8 cellular contexts compared by ENCODE assay signal in the genomic region with DNA sequence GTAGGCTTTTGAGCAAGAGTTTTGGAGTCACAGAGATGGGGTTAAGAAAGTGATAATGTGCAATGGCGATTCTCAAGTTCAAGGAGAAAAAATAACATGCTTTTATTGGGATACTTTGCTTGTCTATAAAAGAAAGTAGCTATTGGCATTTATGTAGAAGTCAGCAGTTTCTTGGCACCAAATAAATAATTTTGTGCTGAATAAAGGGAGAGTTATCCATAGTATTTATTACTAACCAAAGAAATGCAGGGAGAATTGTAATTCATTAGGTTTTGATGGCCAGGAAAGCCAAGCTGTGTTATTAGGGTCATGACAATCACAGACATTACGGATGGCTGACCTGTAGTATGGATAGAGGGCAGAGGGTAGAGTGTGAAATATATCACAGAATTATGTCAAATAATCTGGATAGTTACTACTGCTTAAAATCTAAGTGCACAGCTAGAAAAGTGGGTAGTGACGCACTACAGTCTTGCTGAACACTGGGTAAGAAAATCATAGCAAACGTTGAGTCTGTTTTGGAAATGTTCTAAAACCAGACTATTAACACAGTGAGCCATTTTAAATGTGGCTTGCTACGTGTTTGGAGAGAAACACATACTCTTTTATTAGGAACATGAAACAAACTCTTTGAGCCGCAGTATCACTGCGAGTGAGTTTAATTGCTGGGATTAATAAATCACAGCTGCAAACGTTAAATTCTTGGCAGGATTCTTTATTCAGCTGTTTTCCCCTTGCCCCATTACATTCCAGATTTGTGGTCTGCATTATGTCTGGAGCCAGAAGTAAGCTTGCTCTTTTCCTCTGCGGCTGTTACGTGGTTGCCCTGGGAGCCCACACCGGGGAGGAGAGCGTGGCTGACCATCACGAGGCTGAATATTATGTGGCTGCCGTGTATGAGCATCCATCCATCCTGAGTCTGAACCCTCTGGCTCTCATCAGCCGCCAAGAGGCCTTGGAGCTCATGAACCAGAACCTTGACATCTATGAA. TPM values are rescaled to one million over a fixed set of nuclear protein-coding genes. Genes with fewer than 3 reads are reported as not detected.
A peak's percentile ranks its signal among the peaks of the same experiment; 100 is the strongest.
DNase-seq lines count a peak whose midpoint lies in the region; ATAC-seq, FAIRE-seq and TF ChIP-seq lines count a peak whose summit lies in the region.

No MANE protein-coding gene starts in this region.

- no peak for TF ChIP-seq CTCF in osteocyte (IDR thresholded peaks at IDR 0.05)

- FAIRE-seq in GM12891 (lab: Jason Lieb, UNC), result no peak

- H3K27me3 Mint-ChIP-seq in osteocyte (ENCODE audit: unreplicated experiment), result no peaks in the 10 kb centered on the region

- H3K9me3 Mint-ChIP-seq in osteocyte (ENCODE audit: unreplicated experiment), result no peaks in the 10 kb centered on the region

- DNase-seq in A172 (ENCODE audit: low spot score), result peak; percentile 82
- peak; percentile 98 for DNase-seq in LHCN-M2 (ENCODE audit: low read depth)
- DNase-seq in osteocyte (ENCODE audit: extremely low spot score, unreplicated experiment), result no peak
- no peak for DNase-seq in activated effector memory CD4-positive, alpha-beta T cell treated with Interleukin-2 at 50 U/mL for 16 hours
- DNase-seq in GM12891 (ENCODE audit: insufficient read length, low spot score), result no peak

- TF ChIP-seq POLR2A in GM12891 (IDR thresholded peaks at IDR 0.05; ENCODE audit: low read depth, low read length), result no peak

- peaks cover 96% of the 10 kb centered on the region for H3K4me1 Mint-ChIP-seq in osteocyte (ENCODE audit: unreplicated experiment)

- no peaks in the 10 kb centered on the region for H3K36me3 ChIP-seq in esophagus (ENCODE audit: control insufficient read depth in 2 of 2, insufficient read depth in 2 of 2, low read length in 1 of 2)

- WGBS in esophagus, 2 donors, result 65 to 66% methylated on average over 15 of the region's 15 CpGs

- peak overlapping the region; percentile 50 to 69 for H3K27ac ChIP-seq in esophagus (ENCODE audit: low read depth in 2 of 2, low read length in 1 of 2)

- H3K4me1 ChIP-seq in esophagus (ENCODE audit: control insufficient read depth in 2 of 2, insufficient read depth in 2 of 2, low read length in 1 of 2), result peaks cover 0 to 6% of the 10 kb centered on the region in 2 donors

- H3K4me3 Mint-ChIP-seq in osteocyte (ENCODE audit: unreplicated experiment), result peak overlapping the region; percentile 9

- H3K9me3 ChIP-seq in esophagus (ENCODE audit: control insufficient read depth in 2 of 2, insufficient read depth in 1 of 2, low read depth in 1 of 2, low read length in 1 of 2), result no peaks in the 10 kb centered on the region

- H3K36me3 Mint-ChIP-seq in osteocyte (ENCODE audit: unreplicated experiment), result no peaks in the 10 kb centered on the region

- H3K27ac Mint-ChIP-seq in osteocyte (ENCODE audit: unreplicated experiment), result peak overlapping the region; percentile 96

- no peak overlapping the region for H3K4me3 ChIP-seq in esophagus (ENCODE audit: low read depth in 1 of 2, low read length in 2 of 2)

- no peaks in the 10 kb centered on the region for H3K27me3 ChIP-seq in esophagus (ENCODE audit: control insufficient read depth in 1 of 2, insufficient read depth in 2 of 2, low read length in 2 of 2)

- ATAC-seq in HG03095 (IDR thresholded peaks at IDR 0.05; ENCODE audit: unreplicated experiment), result no peak
- ATAC-seq in GM19452 (IDR thresholded peaks at IDR 0.05; ENCODE audit: unreplicated experiment), result no peak

TF ChIP-seq in GM12891, 5 proteins besides CTCF, POLR2A, EP300 and RAD21:
- TF ChIP-seq TAF1 (IDR thresholded peaks at IDR 0.05; ENCODE audit: low read depth, low read length) (no peak), PAX5 (IDR thresholded peaks at IDR 0.05; ENCODE audit: insufficient read depth, low read length, severe bottlenecking) (no peak), POLR2AphosphoS5 (IDR thresholded peaks at IDR 0.05; ENCODE audit: low read depth, low read length) (no peak), SPI1 (IDR thresholded peaks at IDR 0.05; ENCODE audit: low read depth, low read length) (no peak), POU2F2 (IDR thresholded peaks at IDR 0.05; ENCODE audit: low read depth, low read length) (no peak)

RNA-seq across cellular contexts. Expression of gene BTD, which starts 33.4 kb away (rescaled TPM):
- 14.6 and 26.4 TPM in 2 replicates for total RNA-seq in A172 (2014; rRNA removed; shearing (Covaris generic))
- total RNA-seq in LHCN-M2 (2014; rRNA removed) (33.0 and 40.5 TPM in 2 replicates), osteocyte (28.0 and 28.9 TPM in 2 replicates)
- polyA plus RNA-seq in LHCN-M2 (2012), result 34.6 TPM
- polyA plus RNA-seq in esophagus, result 10 to 100 TPM in 1 of 2 donors, 1 to 10 TPM in 1; 5.1 to 10.6 TPM
- polyA plus RNA-seq in GM12891 (2012; ENCODE audit: low read depth, missing spikeins), result 4.8 TPM

RNA-seq across cellular contexts. Expression of gene HACL1, which starts 33.6 kb away (rescaled TPM):
- total RNA-seq in A172 (2014; rRNA removed; shearing (Covaris generic)), result 35.8 and 49.2 TPM in 2 replicates
- total RNA-seq in LHCN-M2 (2014; rRNA removed), result 18.9 and 20.2 TPM in 2 replicates
- polyA plus RNA-seq in LHCN-M2 (2012), result 14.3 TPM
- 1 to 10 TPM; 3.8 to 8.3 TPM for polyA plus RNA-seq in esophagus
- 23.7 and 24.7 TPM in 2 replicates for total RNA-seq in osteocyte
- 21.2 TPM for polyA plus RNA-seq in GM12891 (2012; ENCODE audit: low read depth, missing spikeins)

Comparison
In these comparisons a context has a peak if more than half of its experiments do, and no peak if none do; other contexts are left out.
1. DNase-seq: peak in A172 (single experiment) and LHCN-M2 (single experiment); none in osteocyte (single experiment), activated effector memory CD4-positive, alpha-beta T cell treated with Interleukin-2 at 50 U/mL for 16 hours (single experiment) and GM12891 (single experiment).